ENCODE assay signal across 1 cellular context in the genomic region with DNA sequence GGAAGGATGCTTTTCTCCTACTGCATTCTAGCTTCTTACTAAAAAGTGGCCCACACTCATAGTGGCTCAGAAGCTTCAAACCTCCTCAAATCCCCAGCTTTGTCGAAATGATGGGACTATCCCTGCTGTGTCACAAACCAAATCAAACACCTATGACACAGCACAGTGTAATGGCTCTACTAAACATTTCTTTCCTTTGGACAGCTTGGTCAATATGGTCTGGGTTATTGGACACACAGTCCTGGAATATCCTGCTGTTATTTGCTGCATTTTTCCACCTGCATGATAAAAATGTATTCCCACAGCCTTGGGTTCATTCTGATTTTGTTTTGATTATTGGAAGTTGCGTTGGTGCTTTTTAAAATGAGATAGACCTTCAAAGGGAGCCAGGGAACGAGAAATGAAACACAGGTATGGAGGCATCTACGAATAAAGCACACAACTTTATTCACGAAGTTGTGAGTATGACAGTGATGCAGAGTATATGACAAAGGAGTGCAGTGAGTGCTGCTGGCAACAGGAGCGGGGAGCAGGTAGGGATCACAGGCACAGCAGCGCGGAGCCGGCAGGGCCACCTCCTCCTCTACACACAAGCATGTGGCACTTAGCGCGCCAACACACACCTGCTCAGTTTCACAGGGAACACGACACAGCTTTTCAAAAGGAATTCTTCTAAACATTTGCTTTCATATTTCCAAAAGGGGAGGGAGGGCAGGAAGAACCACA.
TF ChIP-seq lines count a peak whose summit lies in the region.

No MANE protein-coding gene starts in this region.

TF ChIP-seq in GM12891, 5 proteins besides CTCF, POLR2A, EP300 and RAD21:
- TF ChIP-seq POU2F2 (IDR thresholded peaks at IDR 0.05; ENCODE audit: low read depth, low read length) (no peak), SPI1 (IDR thresholded peaks at IDR 0.05; ENCODE audit: low read depth, low read length) (no peak), POLR2AphosphoS5 (IDR thresholded peaks at IDR 0.05; ENCODE audit: low read depth, low read length) (no peak), PAX5 (IDR thresholded peaks at IDR 0.05; ENCODE audit: insufficient read depth, low read length, severe bottlenecking) (no peak), TAF1 (IDR thresholded peaks at IDR 0.05; ENCODE audit: low read depth, low read length) (no peak)
